15 cellular contexts compared by ENCODE assay signal in the genomic region with DNA sequence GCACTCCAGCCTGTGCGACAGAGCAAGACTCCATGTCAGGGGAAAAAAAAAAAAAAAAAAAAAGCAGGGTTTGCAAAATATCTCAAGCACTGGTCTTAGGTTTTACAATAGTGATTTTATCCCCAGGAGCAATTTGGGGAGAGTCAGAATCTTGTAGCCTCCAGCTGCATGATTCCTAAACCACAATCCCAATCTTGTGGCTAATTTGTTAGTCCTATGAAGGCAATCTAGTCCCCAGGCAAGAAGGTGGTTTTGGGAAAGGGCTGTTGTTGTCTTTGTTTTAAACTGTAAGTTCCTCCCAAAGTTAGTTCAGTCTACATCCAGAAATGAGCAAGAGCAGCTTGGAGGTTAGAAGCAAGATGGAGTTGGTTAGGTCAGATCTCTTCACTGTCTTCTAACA.
DNase-seq lines count a peak whose midpoint lies in the region; ATAC-seq, FAIRE-seq and TF ChIP-seq lines count a peak whose summit lies in the region.
"Had no signal": no experiment of that assay in that cellular context is flagged by ENCODE, and none has a peak within 500 bp of the region (broad histone marks: within the 10 kb centered on the region; RNA-seq: fewer than 3 reads in every experiment).

No MANE protein-coding gene starts in this region.

- peaks cover 45 to 55% of the 10 kb centered on the region in 2 donors for H3K36me3 Mint-ChIP-seq in CD4-positive, alpha-beta memory T cell
- peaks cover 64% of the 10 kb centered on the region for H3K36me3 Mint-ChIP-seq in activated CD8-positive, alpha-beta T cell treated with anti-CD3 and anti-CD28 coated beads, Interleukin-2, amount 10 ng/mL, durations not matched to agents 7 days and 5 days (ENCODE audit: low read depth)

- peaks cover 27% of the 10 kb centered on the region for H3K4me1 ChIP-seq in CD4-positive, alpha-beta memory T cell (ENCODE audit: insufficient read depth, low read length)
- no peaks in the 10 kb centered on the region for H3K4me1 ChIP-seq in keratinocyte (ENCODE audit: control insufficient read depth, extremely low read depth, insufficient read depth, low read length)
- H3K4me1 ChIP-seq: HAP-1 had no signal

- POLR2A ChIA-PET in CD4-positive, alpha-beta memory T cell (lab: Charles Lee; ENCODE audit: partially characterized antibody), result interaction anchor here (1.1 to 5.1 kb wide), 3 partner anchors 21 to 78 kb away, joined by 4 to 35 read pairs (median 4); no protein-coding TSS in a partner anchor
- POLR2A ChIA-PET in activated CD8-positive, alpha-beta T cell treated with anti-CD3 and anti-CD28 coated beads, Interleukin-2, amount 10 ng/mL, durations not matched to agents 7 days and 5 days (lab: Charles Lee), result interaction anchor here (1.9 kb wide), 1 partner anchor 13 kb away, joined by 5 read pairs; no protein-coding TSS in a partner anchor

- H3K27ac Mint-ChIP-seq in CD4-positive, alpha-beta memory T cell, result peak overlapping the region in 4 of 7 donors; percentile 43 to 86 (median 76)
- peak overlapping the region; percentile 22 for H3K27ac Mint-ChIP-seq in activated CD8-positive, alpha-beta T cell treated with anti-CD3 and anti-CD28 coated beads, Interleukin-2, amount 10 ng/mL, durations not matched to agents 7 days and 5 days

- DNase-seq in CD4-positive, alpha-beta memory T cell, result no peak
- DNase-seq in M059J (ENCODE audit: low read depth) (peak; percentile 83), keratinocyte (ENCODE audit: low read depth, low spot score) (no peak), EL (no peak)
- DNase-seq in activated CD8-positive, alpha-beta T cell treated with anti-CD3 and anti-CD28 coated beads, Interleukin-2, amount 10 ng/mL, durations not matched to agents 7 days and 5 days, result no peak
- no peak for DNase-seq in central memory CD4-positive, alpha-beta T cell
- no peak for DNase-seq in stimulated activated CD8-positive, alpha-beta memory T cell treated with anti-CD3 and anti-CD28 coated beads, Interleukin-4, amount 100 ng/mL, for 48 hours
- DNase-seq: 8988T, AML-193, DMS79, GF-D8 had no signal

- H4K20me1 ChIP-seq in keratinocyte (ENCODE audit: control insufficient read depth, extremely low read depth, insufficient read depth, low read length), result no peaks in the 10 kb centered on the region
- H4K20me1 ChIP-seq: BLaER1 had no signal

- H3K9me1 ChIP-seq in keratinocyte (ENCODE audit: control insufficient read depth, extremely low read depth, insufficient read depth, low read length), result no peaks in the 10 kb centered on the region

- no peak overlapping the region for H3K9ac ChIP-seq in keratinocyte (ENCODE audit: control insufficient read depth, extremely low read depth, insufficient read depth, low read length)
- H3K9ac ChIP-seq: BLaER1 had no signal

- dilution Hi-C loops in keratinocyte (cut with MboI; ENCODE audit: extremely low pct_ligation_motif_present, low sequenced_read_pairs), result no loop called here

- CTCF ChIA-PET in CD4-positive, alpha-beta memory T cell (lab: Charles Lee; ENCODE audit: partially characterized antibody), result interaction anchor here (0.6 to 1.2 kb wide), 2 partner anchors 136 to 142 kb away, joined by 3 read pairs; partner anchors contain the start of gene PLXNC1
- CTCF ChIA-PET in activated CD8-positive, alpha-beta T cell treated with anti-CD3 and anti-CD28 coated beads, Interleukin-2, amount 10 ng/mL, durations not matched to agents 7 days and 5 days (lab: Charles Lee), result no interaction called here

- H3K27me3 Mint-ChIP-seq in CD4-positive, alpha-beta memory T cell, result no peaks in the 10 kb centered on the region
- no peaks in the 10 kb centered on the region for H3K27me3 Mint-ChIP-seq in activated CD8-positive, alpha-beta T cell treated with anti-CD3 and anti-CD28 coated beads, Interleukin-2, amount 10 ng/mL, durations not matched to agents 7 days and 5 days (ENCODE audit: low read depth)

- no peak for TF ChIP-seq CTCF in keratinocyte (optimal IDR thresholded peaks at IDR 0.05 in 1 of 3, IDR thresholded peaks at IDR 0.05 in 1 of 3, conservative IDR thresholded peaks at IDR 0.05 in 1 of 3; ENCODE audit: extremely low read depth in 1 of 3, insufficient read depth in 2 of 3, low read length in 3 of 3)

- no peak overlapping the region for H3K4me3 ChIP-seq in CD4-positive, alpha-beta memory T cell (ENCODE audit: low read length in 2 of 2)
- H3K4me3 ChIP-seq in keratinocyte (ENCODE audit: control insufficient read depth in 2 of 3, extremely low read depth in 1 of 3, insufficient read depth in 2 of 3, low read depth in 1 of 3, low read length in 3 of 3), result no peak overlapping the region
- H3K4me3 ChIP-seq: BLaER1, HAP-1 had no signal

- H3K4me2 ChIP-seq in keratinocyte (ENCODE audit: control insufficient read depth, extremely low read depth, insufficient read depth, low read depth, low read length), result no peak overlapping the region
- H3K4me2 ChIP-seq: BLaER1 had no signal

- H3K79me2 ChIP-seq in keratinocyte (ENCODE audit: control insufficient read depth, insufficient read depth, low read length), result no peaks in the 10 kb centered on the region

- H3K9me3 ChIP-seq in CD4-positive, alpha-beta memory T cell (ENCODE audit: control insufficient read depth in 1 of 2, low read length in 2 of 2), result no peaks in the 10 kb centered on the region
- H3K9me3 ChIP-seq in keratinocyte (ENCODE audit: control insufficient read depth, low read depth, low read length), result no peaks in the 10 kb centered on the region
- H3K9me3 ChIP-seq: BLaER1, HAP-1 had no signal

- no peak for ATAC-seq in activated CD8-positive, alpha-beta T cell treated with anti-CD3 and anti-CD28 coated beads, Interleukin-2, amount 10 ng/mL, durations not matched to agents 7 days and 5 days

- FAIRE-seq in keratinocyte (lab: Jason Lieb, UNC), result peak; percentile 17
- FAIRE-seq: GM19239, H1 had no signal

- H3K4me1 Mint-ChIP-seq in CD4-positive, alpha-beta memory T cell, result peaks cover 30 to 33% (median 32%) of the 10 kb centered on the region in 4 donors
- H3K4me1 Mint-ChIP-seq in activated CD8-positive, alpha-beta T cell treated with anti-CD3 and anti-CD28 coated beads, Interleukin-2, amount 10 ng/mL, durations not matched to agents 7 days and 5 days (ENCODE audit: low read depth), result peaks cover 23% of the 10 kb centered on the region

- H3K4me3 Mint-ChIP-seq in CD4-positive, alpha-beta memory T cell, result peak overlapping the region in 1 of 8 donors; percentile 54
- H3K4me3 Mint-ChIP-seq in activated CD8-positive, alpha-beta T cell treated with anti-CD3 and anti-CD28 coated beads, Interleukin-2, amount 10 ng/mL, durations not matched to agents 7 days and 5 days, result no peak overlapping the region

- H3K36me3 ChIP-seq in CD4-positive, alpha-beta memory T cell (ENCODE audit: insufficient read depth, low read length), result peaks cover 4% of the 10 kb centered on the region
- H3K36me3 ChIP-seq in keratinocyte (ENCODE audit: control insufficient read depth in 2 of 2, extremely low read depth in 1 of 2, insufficient read depth in 2 of 2, low read length in 2 of 2), result no peaks in the 10 kb centered on the region
- H3K36me3 ChIP-seq: BLaER1, HAP-1 had no signal

- no peaks in the 10 kb centered on the region for H3K9me3 Mint-ChIP-seq in CD4-positive, alpha-beta memory T cell
- H3K9me3 Mint-ChIP-seq in activated CD8-positive, alpha-beta T cell treated with anti-CD3 and anti-CD28 coated beads, Interleukin-2, amount 10 ng/mL, durations not matched to agents 7 days and 5 days (ENCODE audit: insufficient read depth), result no peaks in the 10 kb centered on the region

- H2AFZ ChIP-seq in keratinocyte (ENCODE audit: control insufficient read depth, low read length), result no peak overlapping the region

- no peaks in the 10 kb centered on the region for H3K27me3 ChIP-seq in CD4-positive, alpha-beta memory T cell (ENCODE audit: insufficient read depth, low read length)
- H3K27me3 ChIP-seq in keratinocyte (ENCODE audit: control insufficient read depth, extremely low read depth, insufficient read depth, low read length), result peaks cover 4% of the 10 kb centered on the region
- H3K27me3 ChIP-seq: BLaER1 had no signal

- intact Hi-C loops in CD4-positive, alpha-beta memory T cell (cut with micrococcal nuclease), result loop anchor here (5.0 kb wide), 1 partner anchor 248 kb away; no protein-coding TSS in a partner anchor

- no peak overlapping the region for H3K27ac ChIP-seq in CD4-positive, alpha-beta memory T cell (ENCODE audit: low read depth, low read length)
- no peak overlapping the region for H3K27ac ChIP-seq in keratinocyte (ENCODE audit: control insufficient read depth, insufficient read depth, low read length)
- H3K27ac ChIP-seq: BLaER1 had no signal
